In the genomic region with DNA sequence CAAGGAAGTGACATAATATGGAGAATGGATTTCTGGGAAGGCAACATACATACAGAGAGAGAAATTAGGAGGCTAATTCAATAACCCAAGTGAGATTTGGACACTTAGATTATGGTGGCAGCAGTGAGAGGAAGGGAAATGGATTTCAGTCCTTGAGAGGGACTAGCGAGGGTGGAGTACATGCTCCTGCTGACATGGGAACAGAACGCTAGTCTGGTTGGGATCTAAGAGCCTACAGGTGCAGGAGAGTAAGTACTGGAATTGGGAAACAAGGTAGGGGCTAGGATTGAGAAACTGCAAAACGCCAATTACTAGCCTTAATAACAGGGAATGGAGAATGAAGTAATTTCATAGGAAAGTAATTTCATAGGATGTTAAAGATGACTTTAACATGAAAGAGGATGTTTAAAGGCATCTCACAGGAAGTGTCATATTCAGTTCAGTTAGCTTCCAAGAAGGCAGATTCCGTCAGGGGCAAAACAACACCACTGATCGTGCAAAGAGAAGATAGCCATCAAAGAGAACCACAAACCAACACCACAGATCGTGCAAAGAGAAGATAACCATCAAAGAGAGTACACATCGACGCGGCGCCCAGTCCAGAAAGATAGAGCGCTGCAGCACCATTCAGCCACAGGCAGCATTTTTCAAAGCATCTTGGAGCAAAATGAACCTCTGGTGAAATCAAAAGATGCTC, we compare ENCODE assay signal across 8 cellular contexts. TPM values are rescaled to one million over a fixed set of nuclear protein-coding genes. Genes with fewer than 3 reads are reported as not detected.
A peak's percentile ranks its signal among the peaks of the same experiment; 100 is the strongest.
DNase-seq lines count a peak whose midpoint lies in the region; ATAC-seq and TF ChIP-seq lines count a peak whose summit lies in the region.

No MANE protein-coding gene starts in this region.

- CTCF ChIA-PET in Calu3 (lab: Charles Lee), result no interaction called here

- DNase-seq in CMK (ENCODE audit: low read depth), result peak; percentile 88
- peak; percentile 41 for DNase-seq in T follicular helper cell (ENCODE audit: low read depth)
- DNase-seq in activated T-helper 1 cell treated with anti-CD3 and anti-CD28 coated beads, Interleukin-2, amount 50 U/mL, for 16 hours (ENCODE audit: low read depth in 1 of 2, low spot score in 1 of 2), result peak; percentile 45 to 56
- DNase-seq in stimulated activated CD4-positive, alpha-beta T cell treated with anti-CD3 and anti-CD28 coated beads, Interleukin-15, amount 100 ng/mL, for 48 hours (ENCODE audit: low read depth in 2 of 2), result peak; percentile 42 to 65
- DNase-seq in D341Med (ENCODE audit: low spot score), result no peak
- DNase-seq in Calu3, result no peak
- DNase-seq in COLO829 (ENCODE audit: low spot score), result no peak

- no peaks in the 10 kb centered on the region for H3K27me3 Mint-ChIP-seq in Calu3 (ENCODE audit: unreplicated experiment)

- H3K4me3 Mint-ChIP-seq in Calu3 (ENCODE audit: low read depth, unreplicated experiment), result no peak overlapping the region

- TF ChIP-seq CTCF in Calu3 (IDR thresholded peaks at IDR 0.05; ENCODE audit: unreplicated experiment), result no peak

- intact Hi-C loops in Calu3 (cut with micrococcal nuclease; ENCODE audit: unreplicated experiment), result no loop called here

- H3K4me1 Mint-ChIP-seq in Calu3 (ENCODE audit: low read depth, unreplicated experiment), result no peaks in the 10 kb centered on the region

- H3K9me3 Mint-ChIP-seq in Calu3 (ENCODE audit: low read depth, unreplicated experiment), result no peaks in the 10 kb centered on the region

- no peak overlapping the region for H3K27ac Mint-ChIP-seq in Calu3 (ENCODE audit: unreplicated experiment)

- BruUV-seq in Calu3 (replicated peaks; lab: Mats Ljungman, UMichigan), result no TSS peak

- no peaks in the 10 kb centered on the region for H3K36me3 Mint-ChIP-seq in Calu3 (ENCODE audit: insufficient read depth, unreplicated experiment)

- ATAC-seq in HG03045 (IDR thresholded peaks at IDR 0.05; ENCODE audit: unreplicated experiment), result no peak

RNA-seq across cellular contexts. Expression of gene CDKL4, which starts 27.1 kb away (rescaled TPM):
- total RNA-seq in Calu3 (2022), result 0.83 and 1.3 TPM in 2 replicates

Comparison
In these comparisons a context has a peak if more than half of its experiments do, and no peak if none do; other contexts are left out.
1. DNase-seq: peak in CMK (single experiment), T follicular helper cell (single experiment), activated T-helper 1 cell treated with anti-CD3 and anti-CD28 coated beads, Interleukin-2, amount 50 U/mL, for 16 hours (2 of 2) and stimulated activated CD4-positive, alpha-beta T cell treated with anti-CD3 and anti-CD28 coated beads, Interleukin-15, amount 100 ng/mL, for 48 hours (2 of 2); none in D341Med (single experiment), Calu3 (single experiment) and COLO829 (single experiment).